In the genomic region with DNA sequence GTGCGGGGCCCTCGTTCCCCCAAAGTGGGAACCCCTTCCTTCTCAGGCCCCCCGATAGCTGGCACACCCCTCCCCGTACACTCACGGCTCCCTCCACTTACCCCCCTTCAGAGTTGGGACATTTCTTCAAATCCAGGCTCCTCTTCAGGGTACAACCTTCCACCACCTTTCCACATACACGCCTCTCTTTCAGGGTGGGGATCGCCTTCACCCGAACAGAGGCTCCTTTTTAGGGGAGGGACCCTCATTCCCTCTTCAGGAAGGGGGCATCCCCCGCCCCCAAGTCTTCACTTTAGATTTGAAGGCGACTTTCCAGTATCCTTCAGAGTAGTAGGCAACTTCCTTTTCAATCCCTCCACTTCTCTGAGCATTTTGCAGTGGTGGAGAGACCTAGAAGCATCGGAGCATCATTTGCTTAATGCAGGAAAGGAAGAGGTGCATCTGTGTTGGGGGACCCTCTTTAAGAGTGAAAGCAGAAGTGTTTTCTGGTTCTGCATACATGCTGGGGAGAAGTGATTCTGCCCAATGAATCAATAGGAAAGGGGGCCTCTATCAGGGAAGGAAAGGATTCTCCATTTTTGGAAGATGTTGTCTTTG, we compare ENCODE assay signal across 8 cellular contexts. TPM values are rescaled to one million over a fixed set of nuclear protein-coding genes. Genes with fewer than 3 reads are reported as not detected.
A peak's percentile ranks its signal among the peaks of the same experiment; 100 is the strongest.
DNase-seq lines count a peak whose midpoint lies in the region; ATAC-seq and TF ChIP-seq lines count a peak whose summit lies in the region.

No MANE protein-coding gene starts in this region.

- H3K27me3 ChIP-seq in cardiac muscle cell: no peaks in the 10 kb centered on the region
- peaks cover 10% of the 10 kb centered on the region for H3K27me3 ChIP-seq in neutrophil

- H3K9me3 ChIP-seq in cardiac muscle cell (ENCODE audit: low read depth) (no peaks in the 10 kb centered on the region), neutrophil (no peaks in the 10 kb centered on the region)

- H3K4me3 Mint-ChIP-seq in endothelial cell (ENCODE audit: unreplicated experiment): no peak overlapping the region

- no peak for ATAC-seq in Right ventricle myocardium inferior
- ATAC-seq in HG02840 (IDR thresholded peaks at IDR 0.05; ENCODE audit: low FRiP score, unreplicated experiment): peak; percentile 27

- H3K27ac ChIP-seq in cardiac muscle cell: peak overlapping the region; percentile 91
- H3K27ac ChIP-seq in neutrophil: peak overlapping the region; percentile 95

- no peak overlapping the region for H3K27ac Mint-ChIP-seq in endothelial cell (ENCODE audit: unreplicated experiment)

- peak overlapping the region; percentile 88 for H3K4me3 ChIP-seq in cardiac muscle cell
- H3K4me3 ChIP-seq in neutrophil (ENCODE audit: low read depth in 1 of 2, low read length in 1 of 2): peak overlapping the region; percentile 82 to 90

- peaks cover 33% of the 10 kb centered on the region for H3K4me1 ChIP-seq in cardiac muscle cell (ENCODE audit: low read depth)
- H3K4me1 ChIP-seq in neutrophil (ENCODE audit: control insufficient read depth in 1 of 2, insufficient read depth in 1 of 2, low read depth in 1 of 2, low read length in 1 of 2): peaks cover 35 to 48% of the 10 kb centered on the region in 2 experiments

- H3K36me3 ChIP-seq in cardiac muscle cell: no peaks in the 10 kb centered on the region
- H3K36me3 ChIP-seq in neutrophil: no peaks in the 10 kb centered on the region

- no peaks in the 10 kb centered on the region for H3K27me3 Mint-ChIP-seq in endothelial cell (ENCODE audit: unreplicated experiment)

- H3K4me1 Mint-ChIP-seq in endothelial cell (ENCODE audit: unreplicated experiment): no peaks in the 10 kb centered on the region

- TF ChIP-seq CTCF in cardiac muscle cell (IDR thresholded peaks at IDR 0.05; ENCODE audit: low read depth, low read length): no peak
- no peak for TF ChIP-seq CTCF in endothelial cell (IDR thresholded peaks at IDR 0.05; ENCODE audit: unreplicated experiment)
- no peak for TF ChIP-seq CTCF in neutrophil (IDR thresholded peaks at IDR 0.05)

- H3K9me3 Mint-ChIP-seq in endothelial cell (ENCODE audit: unreplicated experiment): no peaks in the 10 kb centered on the region

- no peaks in the 10 kb centered on the region for H3K36me3 Mint-ChIP-seq in endothelial cell (ENCODE audit: low read depth, unreplicated experiment)

- DNase-seq in cardiac muscle cell (ENCODE audit: low read depth in 1 of 2, low spot score in 1 of 2) (no peak), Right ventricle myocardium inferior (ENCODE audit: missing footprints) (no peak), OCI-M1 (lab: John Stamatoyannopoulos, UW) (peak; percentile 49), endothelial cell (ENCODE audit: low spot score) (peak; percentile 4), inferior parietal cortex (ENCODE audit: extremely low spot score) (no peak), NCI-H2227 treated with DMSO at 0.1 percent for 48 hours (lab: John Stamatoyannopoulos, UW) (no peak)

- intact Hi-C loops in Right ventricle myocardium inferior (cut with DNase I): loop anchor here (2.0 kb wide), 1 partner anchor 67 kb away; no protein-coding TSS in a partner anchor

RNA-seq across cellular contexts. Expression of a gene that starts 0.8 kb away (rescaled TPM):
- 39.5 and 56.2 TPM in 2 replicates for total RNA-seq in cardiac muscle cell
- 45.5 and 46.6 TPM in 2 replicates for polyA plus RNA-seq in cardiac muscle cell
- 5.6 TPM for total RNA-seq in Right ventricle myocardium inferior
- total RNA-seq in endothelial cell (ENCODE audit: unreplicated experiment): 49.7 TPM

Comparison
In these comparisons a context has a peak if more than half of its experiments do, and no peak if none do; other contexts are left out.
1. DNase-seq: peak in OCI-M1 (single experiment) and endothelial cell (single experiment); none in cardiac muscle cell (0 of 2), Right ventricle myocardium inferior (single experiment), inferior parietal cortex (single experiment) and NCI-H2227 treated with DMSO at 0.1 percent for 48 hours (single experiment).